In genomic region chr14:33435911-33436310, GRCh38 we compare ENCODE assay signal across 12 cellular contexts.
DNase-seq lines count a peak whose midpoint lies in the region; TF ChIP-seq lines count a peak whose summit lies in the region.
"Had no signal": no experiment of that assay in that cellular context is flagged by ENCODE, and none has a peak within 500 bp of the region (broad histone marks: within the 10 kb centered on the region; RNA-seq: fewer than 3 reads in every experiment).

No MANE protein-coding gene starts in this region.

- H3K36me3 Mint-ChIP-seq in T-helper 2 cell treated with Interferon-gamma antibody and Interleukin-4, amounts not matched to agents 5 μg/mL and 100 μg/mL, for 36 hours (ENCODE audit: low read depth) = no peaks in the 10 kb centered on the region
- H3K36me3 Mint-ChIP-seq in osteocyte (ENCODE audit: unreplicated experiment) = no peaks in the 10 kb centered on the region
- H3K36me3 Mint-ChIP-seq: activated naive CD4-positive, alpha-beta T cell treated with anti-CD3 and anti-CD28 coated beads, Interleukin-2, amount 10 ng/mL, durations not matched to agents 7 days and 5 days; natural killer cell had no signal

- DNase-seq in AG09309 (ENCODE audit: low read depth) (peak; percentile 50), H4 (ENCODE audit: low spot score) (peak; percentile 49), fibroblast of peridontal ligament (ENCODE audit: extremely low read depth) (peak; percentile 60), GOT3 (lab: John Stamatoyannopoulos, UW) (no peak), osteocyte (ENCODE audit: extremely low spot score, unreplicated experiment) (no peak), coronary artery (ENCODE audit: low spot score) (no peak), middle frontal gyrus (ENCODE audit: extremely low spot score, low spot score) (no peak)
- DNase-seq in T-helper 2 cell treated with Interferon-gamma antibody and Interleukin-4, amounts not matched to agents 5 μg/mL and 100 μg/mL, for 36 hours (ENCODE audit: low spot score) = peak; percentile 6
- DNase-seq: activated naive CD4-positive, alpha-beta T cell treated with anti-CD3 and anti-CD28 coated beads, Interleukin-2, amount 10 ng/mL, durations not matched to agents 7 days and 5 days; effector memory CD8-positive, alpha-beta T cell; natural killer cell; NCI-H2107 had no signal

- H3K4me3 ChIP-seq in AG09309 (ENCODE audit: control insufficient read depth, low read depth, low read length) (no peak overlapping the region), coronary artery (no peak overlapping the region)

- no peak overlapping the region for H3K27ac ChIP-seq in coronary artery

- H3K4me3 Mint-ChIP-seq in T-helper 2 cell treated with Interferon-gamma antibody and Interleukin-4, amounts not matched to agents 5 μg/mL and 100 μg/mL, for 36 hours = peak overlapping the region; percentile 15
- no peak overlapping the region for H3K4me3 Mint-ChIP-seq in osteocyte (ENCODE audit: unreplicated experiment)
- H3K4me3 Mint-ChIP-seq: activated naive CD4-positive, alpha-beta T cell treated with anti-CD3 and anti-CD28 coated beads, Interleukin-2, amount 10 ng/mL, durations not matched to agents 7 days and 5 days; effector memory CD8-positive, alpha-beta T cell; natural killer cell had no signal

- H3K27ac Mint-ChIP-seq in T-helper 2 cell treated with Interferon-gamma antibody and Interleukin-4, amounts not matched to agents 5 μg/mL and 100 μg/mL, for 36 hours = no peak overlapping the region
- H3K27ac Mint-ChIP-seq in osteocyte (ENCODE audit: unreplicated experiment) = no peak overlapping the region
- H3K27ac Mint-ChIP-seq: activated naive CD4-positive, alpha-beta T cell treated with anti-CD3 and anti-CD28 coated beads, Interleukin-2, amount 10 ng/mL, durations not matched to agents 7 days and 5 days; effector memory CD8-positive, alpha-beta T cell; natural killer cell had no signal

- no peaks in the 10 kb centered on the region for H3K9me3 Mint-ChIP-seq in T-helper 2 cell treated with Interferon-gamma antibody and Interleukin-4, amounts not matched to agents 5 μg/mL and 100 μg/mL, for 36 hours
- H3K9me3 Mint-ChIP-seq in osteocyte (ENCODE audit: unreplicated experiment) = no peaks in the 10 kb centered on the region
- H3K9me3 Mint-ChIP-seq: activated naive CD4-positive, alpha-beta T cell treated with anti-CD3 and anti-CD28 coated beads, Interleukin-2, amount 10 ng/mL, durations not matched to agents 7 days and 5 days; natural killer cell had no signal

- TF ChIP-seq CTCF in AG09309 (IDR thresholded peaks at IDR 0.05; ENCODE audit: control insufficient read depth, insufficient read depth, low read depth, low read length, missing control alignments) = no peak
- no peak for TF ChIP-seq CTCF in osteocyte (IDR thresholded peaks at IDR 0.05)
- TF ChIP-seq CTCF in coronary artery (IDR thresholded peaks at IDR 0.05) = no peak

- no peaks in the 10 kb centered on the region for H3K27me3 Mint-ChIP-seq in T-helper 2 cell treated with Interferon-gamma antibody and Interleukin-4, amounts not matched to agents 5 μg/mL and 100 μg/mL, for 36 hours (ENCODE audit: low read depth)
- H3K27me3 Mint-ChIP-seq in osteocyte (ENCODE audit: unreplicated experiment) = no peaks in the 10 kb centered on the region
- H3K27me3 Mint-ChIP-seq: activated naive CD4-positive, alpha-beta T cell treated with anti-CD3 and anti-CD28 coated beads, Interleukin-2, amount 10 ng/mL, durations not matched to agents 7 days and 5 days; effector memory CD8-positive, alpha-beta T cell had no signal

- H3K4me1 Mint-ChIP-seq in T-helper 2 cell treated with Interferon-gamma antibody and Interleukin-4, amounts not matched to agents 5 μg/mL and 100 μg/mL, for 36 hours (ENCODE audit: low read depth) = peaks cover 12% of the 10 kb centered on the region
- H3K4me1 Mint-ChIP-seq in osteocyte (ENCODE audit: unreplicated experiment) = no peaks in the 10 kb centered on the region

Comparison
In these comparisons a context has a peak if more than half of its experiments do, and no peak if none do; other contexts are left out.
1. DNase-seq: peak in AG09309 (single experiment), H4 (single experiment), T-helper 2 cell treated with Interferon-gamma antibody and Interleukin-4, amounts not matched to agents 5 μg/mL and 100 μg/mL, for 36 hours (single experiment) and fibroblast of peridontal ligament (single experiment); none in GOT3 (single experiment), osteocyte (single experiment), coronary artery (single experiment) and middle frontal gyrus (single experiment).